Comparison of ENCODE assay signal across 1 cellular context in genomic region chr1:181043025-181043880, GRCh38.
A peak's percentile ranks its signal among the peaks of the same experiment; 100 is the strongest.
TF ChIP-seq lines count a peak whose summit lies in the region.

No MANE protein-coding gene starts in this region.

TF ChIP-seq in K562, 482 proteins besides CTCF, POLR2A, EP300 and RAD21 (continued from another document and continues in another):
- TF ChIP-seq SMARCC2 (IDR thresholded peaks at IDR 0.05; ENCODE audit: low read depth): no peak
- TF ChIP-seq ZFP91 (CRISPR knock-in tag; IDR thresholded peaks at IDR 0.05): no peak
- TF ChIP-seq NR2C1 (IDR thresholded peaks at IDR 0.05): peak; percentile 27; the same call in 1 of the 2 replicates
- no peak for TF ChIP-seq NR2C1 (tag; IDR thresholded peaks at IDR 0.05)
- no peak for TF ChIP-seq ZBTB17 (CRISPR knock-in tag; IDR thresholded peaks at IDR 0.05)
- TF ChIP-seq HMG20B (CRISPR knock-in tag; IDR thresholded peaks at IDR 0.05): no peak
- no peak for TF ChIP-seq THAP12 (CRISPR knock-in tag; IDR thresholded peaks at IDR 0.05)
- no peak for TF ChIP-seq CGGBP1 (CRISPR knock-in tag; IDR thresholded peaks at IDR 0.05)
- TF ChIP-seq NEUROD1 (IDR thresholded peaks at IDR 0.05; ENCODE audit: borderline replicate concordance, low read depth, low read length, partially characterized antibody): no peak
- TF ChIP-seq PHF8 (IDR thresholded peaks at IDR 0.05; ENCODE audit: borderline replicate concordance, low read length): no peak
- no peak for TF ChIP-seq ATF1 (CRISPR knock-in tag; IDR thresholded peaks at IDR 0.05)
- no peak for TF ChIP-seq ATF1 (tag; IDR thresholded peaks at IDR 0.05)
- peak; percentile 40; the same call in 1 of the 2 replicates for TF ChIP-seq L3MBTL2 (IDR thresholded peaks at IDR 0.05)
- no peak for TF ChIP-seq EHMT2 (IDR thresholded peaks at IDR 0.05)
- no peak for TF ChIP-seq KAT2B (IDR thresholded peaks at IDR 0.05; ENCODE audit: low read depth, low read length)
- TF ChIP-seq ELF2 (CRISPR knock-in tag; IDR thresholded peaks at IDR 0.05): no peak
- TF ChIP-seq ZNF511 (CRISPR knock-in tag; IDR thresholded peaks at IDR 0.05): no peak
- TF ChIP-seq SRSF1 (IDR thresholded peaks at IDR 0.05; ENCODE audit: low read depth, low read length): no peak
- no peak for TF ChIP-seq ZNF696 (CRISPR knock-in tag; conservative IDR thresholded peaks at IDR 0.05)
- no peak for TF ChIP-seq POLR3G (IDR thresholded peaks at IDR 0.05; ENCODE audit: extremely low read depth, insufficient read length, insufficient replicate concordance)
- no peak for TF ChIP-seq GATAD2A (IDR thresholded peaks at IDR 0.05)
- TF ChIP-seq TSHZ1 (CRISPR knock-in tag; IDR thresholded peaks at IDR 0.05): no peak
- TF ChIP-seq ZNF77 (CRISPR knock-in tag; IDR thresholded peaks at IDR 0.05): no peak
- no peak for TF ChIP-seq ZNF717 (CRISPR knock-in tag; IDR thresholded peaks at IDR 0.05)
- TF ChIP-seq PTRF (tag; IDR thresholded peaks at IDR 0.05): no peak
- no peak for TF ChIP-seq DNMT1 (IDR thresholded peaks at IDR 0.05)
- TF ChIP-seq THRB (CRISPR knock-in tag; conservative IDR thresholded peaks at IDR 0.05): no peak
- no peak for TF ChIP-seq ZNF561 (CRISPR knock-in tag; conservative IDR thresholded peaks at IDR 0.05)
- TF ChIP-seq ZSCAN32 (CRISPR knock-in tag; IDR thresholded peaks at IDR 0.05): no peak
- no peak for TF ChIP-seq SMC3 (conservative IDR thresholded peaks at IDR 0.05; ENCODE audit: insufficient read depth, low read depth, low read length)
- TF ChIP-seq USF1 (CRISPR knock-in tag; IDR thresholded peaks at IDR 0.05): no peak
- no peak for TF ChIP-seq SRF (CRISPR knock-in tag; IDR thresholded peaks at IDR 0.05)
- TF ChIP-seq RREB1 (CRISPR knock-in tag; IDR thresholded peaks at IDR 0.05): no peak
- TF ChIP-seq NFE2 (IDR thresholded peaks at IDR 0.05; ENCODE audit: low read depth): no peak
- TF ChIP-seq KDM2B (CRISPR knock-in tag; IDR thresholded peaks at IDR 0.05): no peak
- no peak for TF ChIP-seq HLTF (IDR thresholded peaks at IDR 0.05)
- TF ChIP-seq SRSF7 (optimal IDR thresholded peaks at IDR 0.05; ENCODE audit: low read depth, low read length): no peak
- no peak for TF ChIP-seq THAP7 (CRISPR knock-in tag; IDR thresholded peaks at IDR 0.05)
- TF ChIP-seq HDAC1 (IDR thresholded peaks at IDR 0.05): no peak
